1 cellular context compared by ENCODE assay signal in the genomic region with DNA sequence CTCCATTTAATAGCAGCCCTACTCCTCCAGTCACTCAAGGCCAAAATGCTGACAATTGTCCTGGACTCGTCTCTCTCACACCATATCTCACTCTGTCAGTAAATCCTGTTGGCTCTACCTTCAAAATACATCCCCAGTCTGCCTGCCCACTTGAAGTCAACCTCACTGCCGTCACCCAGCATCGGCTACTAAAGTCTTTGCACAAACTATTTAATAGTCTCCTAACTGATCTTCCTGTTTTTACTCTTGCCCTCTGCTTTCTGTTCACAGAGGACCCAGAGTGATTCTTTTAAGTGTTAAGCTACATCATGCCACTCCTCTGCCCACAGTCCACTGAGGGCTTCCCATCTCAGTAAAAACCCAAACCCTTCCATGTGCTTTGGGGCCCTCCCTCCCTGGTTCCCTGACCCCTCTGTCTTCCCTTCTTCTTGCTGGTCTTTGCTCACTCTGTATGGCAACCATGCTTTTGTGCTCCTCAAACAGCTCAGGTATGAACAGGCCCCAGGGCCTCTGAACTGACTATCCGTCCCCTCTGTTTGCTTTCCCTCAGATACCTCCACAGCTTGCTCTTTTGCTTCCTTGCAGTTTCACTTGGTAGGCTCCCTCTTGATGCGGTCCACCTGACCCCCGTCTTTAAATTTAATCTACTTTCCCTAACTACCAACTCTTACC.
TF ChIP-seq lines count a peak whose summit lies in the region.

No MANE protein-coding gene starts in this region.

TF ChIP-seq in K562, 482 proteins besides CTCF, POLR2A, EP300 and RAD21:
- TF ChIP-seq, protein P1, sequence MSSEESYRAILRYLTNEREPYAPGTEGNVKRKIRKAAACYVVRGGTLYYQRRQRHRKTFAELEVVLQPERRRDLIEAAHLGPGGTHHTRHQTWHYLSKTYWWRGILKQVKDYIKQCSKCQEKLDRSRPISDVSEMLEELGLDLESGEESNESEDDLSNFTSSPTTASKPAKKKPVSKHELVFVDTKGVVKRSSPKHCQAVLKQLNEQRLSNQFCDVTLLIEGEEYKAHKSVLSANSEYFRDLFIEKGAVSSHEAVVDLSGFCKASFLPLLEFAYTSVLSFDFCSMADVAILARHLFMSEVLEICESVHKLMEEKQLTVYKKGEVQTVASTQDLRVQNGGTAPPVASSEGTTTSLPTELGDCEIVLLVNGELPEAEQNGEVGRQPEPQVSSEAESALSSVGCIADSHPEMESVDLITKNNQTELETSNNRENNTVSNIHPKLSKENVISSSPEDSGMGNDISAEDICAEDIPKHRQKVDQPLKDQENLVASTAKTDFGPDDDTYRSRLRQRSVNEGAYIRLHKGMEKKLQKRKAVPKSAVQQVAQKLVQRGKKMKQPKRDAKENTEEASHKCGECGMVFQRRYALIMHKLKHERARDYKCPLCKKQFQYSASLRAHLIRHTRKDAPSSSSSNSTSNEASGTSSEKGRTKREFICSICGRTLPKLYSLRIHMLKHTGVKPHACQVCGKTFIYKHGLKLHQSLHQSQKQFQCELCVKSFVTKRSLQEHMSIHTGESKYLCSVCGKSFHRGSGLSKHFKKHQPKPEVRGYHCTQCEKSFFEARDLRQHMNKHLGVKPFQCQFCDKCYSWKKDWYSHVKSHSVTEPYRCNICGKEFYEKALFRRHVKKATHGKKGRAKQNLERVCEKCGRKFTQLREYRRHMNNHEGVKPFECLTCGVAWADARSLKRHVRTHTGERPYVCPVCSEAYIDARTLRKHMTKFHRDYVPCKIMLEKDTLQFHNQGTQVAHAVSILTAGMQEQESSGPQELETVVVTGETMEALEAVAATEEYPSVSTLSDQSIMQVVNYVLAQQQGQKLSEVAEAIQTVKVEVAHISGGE (CRISPR knock-in tag; IDR thresholded peaks at IDR 0.05), result no peak
- TF ChIP-seq TEAD1 (CRISPR knock-in tag; IDR thresholded peaks at IDR 0.05), result no peak
- TF ChIP-seq, protein P2, sequence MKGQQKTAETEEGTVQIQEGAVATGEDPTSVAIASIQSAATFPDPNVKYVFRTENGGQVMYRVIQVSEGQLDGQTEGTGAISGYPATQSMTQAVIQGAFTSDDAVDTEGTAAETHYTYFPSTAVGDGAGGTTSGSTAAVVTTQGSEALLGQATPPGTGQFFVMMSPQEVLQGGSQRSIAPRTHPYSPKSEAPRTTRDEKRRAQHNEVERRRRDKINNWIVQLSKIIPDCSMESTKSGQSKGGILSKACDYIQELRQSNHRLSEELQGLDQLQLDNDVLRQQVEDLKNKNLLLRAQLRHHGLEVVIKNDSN (CRISPR knock-in tag; IDR thresholded peaks at IDR 0.05), result no peak
- TF ChIP-seq, protein P3, sequence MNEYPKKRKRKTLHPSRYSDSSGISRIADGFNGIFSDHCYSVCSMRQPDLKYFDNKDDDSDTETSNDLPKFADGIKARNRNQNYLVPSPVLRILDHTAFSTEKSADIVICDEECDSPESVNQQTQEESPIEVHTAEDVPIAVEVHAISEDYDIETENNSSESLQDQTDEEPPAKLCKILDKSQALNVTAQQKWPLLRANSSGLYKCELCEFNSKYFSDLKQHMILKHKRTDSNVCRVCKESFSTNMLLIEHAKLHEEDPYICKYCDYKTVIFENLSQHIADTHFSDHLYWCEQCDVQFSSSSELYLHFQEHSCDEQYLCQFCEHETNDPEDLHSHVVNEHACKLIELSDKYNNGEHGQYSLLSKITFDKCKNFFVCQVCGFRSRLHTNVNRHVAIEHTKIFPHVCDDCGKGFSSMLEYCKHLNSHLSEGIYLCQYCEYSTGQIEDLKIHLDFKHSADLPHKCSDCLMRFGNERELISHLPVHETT (CRISPR knock-in tag; conservative IDR thresholded peaks at IDR 0.05 in 1 of 2, IDR thresholded peaks at IDR 0.05 in 1 of 2), result no peak
- TF ChIP-seq, protein P4, sequence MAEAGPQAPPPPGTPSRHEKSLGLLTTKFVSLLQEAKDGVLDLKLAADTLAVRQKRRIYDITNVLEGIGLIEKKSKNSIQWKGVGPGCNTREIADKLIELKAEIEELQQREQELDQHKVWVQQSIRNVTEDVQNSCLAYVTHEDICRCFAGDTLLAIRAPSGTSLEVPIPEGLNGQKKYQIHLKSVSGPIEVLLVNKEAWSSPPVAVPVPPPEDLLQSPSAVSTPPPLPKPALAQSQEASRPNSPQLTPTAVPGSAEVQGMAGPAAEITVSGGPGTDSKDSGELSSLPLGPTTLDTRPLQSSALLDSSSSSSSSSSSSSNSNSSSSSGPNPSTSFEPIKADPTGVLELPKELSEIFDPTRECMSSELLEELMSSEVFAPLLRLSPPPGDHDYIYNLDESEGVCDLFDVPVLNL (CRISPR knock-in tag; IDR thresholded peaks at IDR 0.05; ENCODE audit: low read depth), result no peak
TF ChIP-seq in K562: peak in this region for 0.
